ENCODE assay signal across 29 cellular contexts in the genomic region with DNA sequence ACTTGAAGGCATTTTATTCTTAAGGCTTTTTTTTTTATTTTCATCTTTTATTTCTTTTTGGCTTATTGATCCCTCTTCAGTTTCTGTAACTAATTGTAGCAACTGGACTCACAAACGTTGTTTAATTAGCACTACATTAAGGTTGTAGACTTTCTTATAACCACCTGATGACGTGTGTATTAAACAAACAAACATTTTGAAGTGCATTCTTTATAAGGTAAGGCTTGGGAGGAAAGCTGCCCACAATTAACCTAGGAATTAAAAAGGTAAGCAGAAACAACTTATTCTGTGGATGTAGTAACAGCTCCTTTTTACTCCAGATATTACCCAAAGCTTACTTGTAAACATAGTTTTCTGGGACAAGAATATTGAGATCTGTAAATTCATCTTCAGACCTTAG.
"Had no signal": no experiment of that assay in that cellular context is flagged by ENCODE, and none has a peak within 500 bp of the region (broad histone marks: within the 10 kb centered on the region; RNA-seq: fewer than 3 reads in every experiment).

No MANE protein-coding gene starts in this region.

- H3K27ac Mint-ChIP-seq: activated B cell treated with CpG ODN at 0.5 μM for 24 hours; activated CD4-positive, alpha-beta memory T cell treated with anti-CD3 and anti-CD28 coated beads for 36 hours; activated naive CD4-positive, alpha-beta T cell treated with anti-CD3 and anti-CD28 coated beads for 36 hours; activated naive CD4-positive, alpha-beta T cell treated with anti-CD3 and anti-CD28 coated beads, Interleukin-2, amount 50 U/mL, for 72 hours; activated T-helper 1 cell treated with anti-CD3 and anti-CD28 coated beads, Interleukin-12 subunit alpha, Interleukin-12 subunit beta, Interleukin-2, Interleukin-4 antibody, amounts not matched to agents 30 ng/mL and 10 ng/mL and 1 ng/mL, durations not matched to agents 14 hours and 24 hours and 36 hours had no signal

- H3K9me3 Mint-ChIP-seq: activated B cell treated with CpG ODN at 0.5 μM for 24 hours; activated CD4-positive, alpha-beta memory T cell treated with anti-CD3 and anti-CD28 coated beads for 36 hours; activated naive CD4-positive, alpha-beta T cell treated with anti-CD3 and anti-CD28 coated beads, Interleukin-2, amount 50 U/mL, for 72 hours; activated T-helper 1 cell treated with anti-CD3 and anti-CD28 coated beads, Interleukin-12 subunit alpha, Interleukin-12 subunit beta, Interleukin-2, Interleukin-4 antibody, amounts not matched to agents 30 ng/mL and 10 ng/mL and 1 ng/mL, durations not matched to agents 14 hours and 24 hours and 36 hours had no signal

- DNase-seq: activated B cell treated with CpG ODN at 0.5 μM for 24 hours; activated CD4-positive, alpha-beta memory T cell treated with anti-CD3 and anti-CD28 coated beads for 36 hours; activated CD4-positive, alpha-beta T cell treated with anti-CD3 and anti-CD28 coated beads for 4 hours; activated CD4-positive, alpha-beta T cell treated with anti-CD3 and anti-CD28 coated beads, Interleukin-2, amount 50 U/mL, for 1 hour; activated CD4-positive, CD25-positive, alpha-beta regulatory T cell treated with anti-CD3 and anti-CD28 coated beads, Interleukin-2, amount 50 U/mL, for 72 hours; activated CD8-positive, alpha-beta memory T cell treated with anti-CD3 and anti-CD28 coated beads, Interleukin-2, amount 50 U/mL, for 4 hours; activated gamma-delta T cell treated with Interleukin-2 at 50 U/mL for 16 hours; activated naive CD4-positive, alpha-beta T cell treated with anti-CD3 and anti-CD28 coated beads for 36 hours; activated T-cell treated with anti-CD3 and anti-CD28 coated beads for 4 hours; activated T-cell treated with anti-CD3 and anti-CD28 coated beads, Interleukin-2, amount 50 U/mL, for 4 hours; adrenal gland; body of pancreas; NCI-H1436 treated with DMSO at 0.1 percent for 48 hours; NCI-H1694 treated with DMSO at 0.1 percent for 48 hours; NCI-H2081; NCI-H2171; NCI-H524; NCI-H69; OCI-M1; Right ventricle myocardium superior; SW 1271; T-helper 1 cell; T-helper 2 cell; T-helper 9 cell had no signal

- H3K4me1 ChIP-seq: body of pancreas, breast epithelium had no signal

- H3K4me1 Mint-ChIP-seq: activated B cell treated with CpG ODN at 0.5 μM for 24 hours had no signal

- H3K27me3 ChIP-seq: adrenal gland, body of pancreas, breast epithelium had no signal

- H3K9me3 ChIP-seq: adrenal gland, body of pancreas, breast epithelium had no signal

- H3K27ac ChIP-seq: body of pancreas, breast epithelium, VCaP had no signal

- H3K36me3 ChIP-seq: adrenal gland, breast epithelium had no signal

- H3K4me3 ChIP-seq: adrenal gland, body of pancreas, breast epithelium, K562 had no signal

- H3K36me3 Mint-ChIP-seq: activated CD4-positive, alpha-beta memory T cell treated with anti-CD3 and anti-CD28 coated beads for 36 hours had no signal

- ATAC-seq: activated naive CD4-positive, alpha-beta T cell treated with anti-CD3 and anti-CD28 coated beads, Interleukin-2, amount 50 U/mL, for 72 hours; activated T-cell treated with anti-CD3 and anti-CD28 coated beads, Interleukin-2, amount 50 U/mL, for 4 hours; body of pancreas; K562 had no signal

- H3K4me3 Mint-ChIP-seq: activated B cell treated with CpG ODN at 0.5 μM for 24 hours; activated CD4-positive, alpha-beta memory T cell treated with anti-CD3 and anti-CD28 coated beads for 36 hours; activated naive CD4-positive, alpha-beta T cell treated with anti-CD3 and anti-CD28 coated beads for 36 hours; activated T-cell treated with anti-CD3 and anti-CD28 coated beads, Interleukin-2, amount 50 U/mL, for 4 hours; activated T-helper 1 cell treated with anti-CD3 and anti-CD28 coated beads, Interleukin-12 subunit alpha, Interleukin-12 subunit beta, Interleukin-2, Interleukin-4 antibody, amounts not matched to agents 30 ng/mL and 10 ng/mL and 1 ng/mL, durations not matched to agents 14 hours and 24 hours and 36 hours had no signal

- H3K27me3 Mint-ChIP-seq: activated CD4-positive, alpha-beta memory T cell treated with anti-CD3 and anti-CD28 coated beads for 36 hours had no signal
